Comparison of ENCODE assay signal across 13 cellular contexts in the genomic region with DNA sequence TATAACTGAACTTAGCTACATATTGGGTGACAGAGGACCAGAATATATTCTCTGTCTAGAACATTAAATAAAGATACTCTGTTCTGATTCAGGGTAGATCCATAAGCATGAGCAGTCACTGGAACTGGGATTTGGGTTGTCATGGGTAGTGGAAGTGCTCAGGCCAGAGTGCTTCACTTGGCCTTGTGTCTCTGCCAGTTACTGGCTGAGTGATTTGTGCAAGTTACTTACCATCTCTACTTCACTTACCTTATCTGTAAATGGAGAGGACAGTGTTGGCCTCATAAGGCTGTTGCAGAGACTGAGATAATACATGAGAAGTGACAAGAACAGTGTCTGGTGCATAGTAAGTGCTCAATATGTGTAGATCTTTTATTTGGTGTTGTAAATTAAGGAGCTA. TPM values are rescaled to one million over a fixed set of nuclear protein-coding genes. Genes with fewer than 3 reads are reported as not detected.
A peak's percentile ranks its signal among the peaks of the same experiment; 100 is the strongest.
DNase-seq lines count a peak whose midpoint lies in the region; ATAC-seq and TF ChIP-seq lines count a peak whose summit lies in the region.
"Had no signal": no experiment of that assay in that cellular context is flagged by ENCODE, and none has a peak within 500 bp of the region (broad histone marks: within the 10 kb centered on the region; RNA-seq: fewer than 3 reads in every experiment).

No MANE protein-coding gene starts in this region.

- intact Hi-C loops in A673 (cut with micrococcal nuclease; ENCODE audit: unreplicated experiment) = no loop called here

- H2AFZ ChIP-seq in mesenchymal stem cell (ENCODE audit: low read depth, low read length) = no peak overlapping the region

- H3K36me3 ChIP-seq in A673 (ENCODE audit: insufficient read depth, low read length, poor library complexity, severe bottlenecking) (peaks cover 23% of the 10 kb centered on the region), RWPE2 (ENCODE audit: low read depth) (peaks cover 47% of the 10 kb centered on the region), mesenchymal stem cell (ENCODE audit: control insufficient read depth in 1 of 2, insufficient read depth in 2 of 2, low read depth in 1 of 2, low read length in 2 of 2) (peaks cover 12 to 42% of the 10 kb centered on the region in 2 experiments)

- H2BK12ac ChIP-seq in mesenchymal stem cell (ENCODE audit: low read length in 2 of 2) = peak overlapping the region; percentile 31 to 55

- no peak overlapping the region for H2BK120ac ChIP-seq in mesenchymal stem cell (ENCODE audit: low read depth, low read length)

- H3K27ac ChIP-seq in A673 (ENCODE audit: low read depth, low read length, poor library complexity, severe bottlenecking) = peak overlapping the region; percentile 17
- H3K27ac ChIP-seq in RWPE2 (ENCODE audit: poor library complexity, severe bottlenecking) = peak overlapping the region; percentile 92
- peak overlapping the region; percentile 91 for H3K27ac ChIP-seq in mesenchymal stem cell (ENCODE audit: low read length, poor library complexity, severe bottlenecking)

- H3K14ac ChIP-seq in mesenchymal stem cell (ENCODE audit: low read length in 2 of 2) = no peak overlapping the region

- no peak for ATAC-seq in RWPE2 (ENCODE audit: low read depth)
- ATAC-seq: natural killer cell; sciatic nerve; stimulated activated naive B cell treated with anti-CD40 and anti-IgM and Interleukin-4, amounts not matched to agents 10 μg/mL and 1 μg/mL and 100 μg/mL, for 72 hours had no signal

- TF ChIP-seq CTCF in A673 (conservative IDR thresholded peaks at IDR 0.05; ENCODE audit: low read depth, low read length) = no peak
- TF ChIP-seq CTCF in RWPE2 (IDR thresholded peaks at IDR 0.05; ENCODE audit: poor library complexity, severe bottlenecking) = no peak
- no peak for TF ChIP-seq CTCF in chondrocyte (IDR thresholded peaks at IDR 0.05)

- H3K4me1 Mint-ChIP-seq in chondrocyte (ENCODE audit: low read depth) = peaks cover 73% of the 10 kb centered on the region

- peaks cover 9% of the 10 kb centered on the region for H3K36me3 Mint-ChIP-seq in chondrocyte (ENCODE audit: low read depth)

- H3K79me1 ChIP-seq in mesenchymal stem cell (replicated peaks; ENCODE audit: low read length, poor library complexity, severe bottlenecking) = peaks cover 7% of the 10 kb centered on the region

- H2AK5ac ChIP-seq in mesenchymal stem cell (ENCODE audit: low read length, severe bottlenecking) = peak overlapping the region; percentile 72

- H3K18ac ChIP-seq in mesenchymal stem cell (ENCODE audit: low read depth in 1 of 2, low read length in 2 of 2) = no peak overlapping the region

- H4K91ac ChIP-seq in mesenchymal stem cell (ENCODE audit: low read length) = no peak overlapping the region

- no peak overlapping the region for H3K4me2 ChIP-seq in mesenchymal stem cell (ENCODE audit: low read length, poor library complexity, severe bottlenecking)

- POLR2A ChIA-PET in A673 (lab: Charles Lee; ENCODE audit: low non-redundant PET) = no interaction called here

- H3K27me3 ChIP-seq in A673 (replicated peaks; ENCODE audit: insufficient read depth, low read depth, low read length, poor library complexity) (no peaks in the 10 kb centered on the region), RWPE2 (ENCODE audit: insufficient read depth, poor library complexity, severe bottlenecking) (no peaks in the 10 kb centered on the region), mesenchymal stem cell (ENCODE audit: control insufficient read depth in 1 of 2, insufficient read depth in 1 of 2, low read length in 2 of 2) (no peaks in the 10 kb centered on the region)

- H3K4me3 ChIP-seq in A673 (ENCODE audit: low read depth, low read length, poor library complexity, severe bottlenecking) = no peak overlapping the region
- H3K4me3 ChIP-seq in RWPE2 (ENCODE audit: severe bottlenecking) = no peak overlapping the region
- H3K4me3 ChIP-seq in mesenchymal stem cell (ENCODE audit: insufficient read depth in 1 of 2, low read depth in 1 of 2, low read length in 2 of 2) = peak overlapping the region in 1 of 2 experiments; percentile 8

- no peak overlapping the region for H4K8ac ChIP-seq in mesenchymal stem cell (ENCODE audit: low read length)

- no peak overlapping the region for H2BK5ac ChIP-seq in mesenchymal stem cell (ENCODE audit: low read depth, low read length, poor library complexity, severe bottlenecking)

- no peaks in the 10 kb centered on the region for H3K9me3 Mint-ChIP-seq in chondrocyte (ENCODE audit: low read depth)
- H3K9me3 Mint-ChIP-seq: activated B cell treated with CpG ODN at 0.5 μM for 24 hours; natural killer cell; stimulated activated naive B cell treated with anti-CD40 and anti-IgM and Interleukin-4, amounts not matched to agents 10 μg/mL and 1 μg/mL and 100 μg/mL, for 72 hours had no signal

- no peak overlapping the region for H3K4ac ChIP-seq in mesenchymal stem cell (ENCODE audit: low read depth in 1 of 2, low read length in 2 of 2)

- H3K9me3 ChIP-seq in A673 (ENCODE audit: low read depth, low read length, poor library complexity, severe bottlenecking) (no peaks in the 10 kb centered on the region), RWPE2 (ENCODE audit: severe bottlenecking) (no peaks in the 10 kb centered on the region), mesenchymal stem cell (ENCODE audit: control insufficient read depth, low read length) (no peaks in the 10 kb centered on the region)

- no peak overlapping the region for H3K23ac ChIP-seq in mesenchymal stem cell (ENCODE audit: low read length in 2 of 2)

- BruUV-seq in A673 (replicated peaks; lab: Mats Ljungman, UMichigan) = no TSS peak

- H3K4me1 ChIP-seq in A673 (ENCODE audit: insufficient read depth, low read length, poor library complexity, severe bottlenecking) (peaks cover 14% of the 10 kb centered on the region), RWPE2 (ENCODE audit: insufficient read depth, poor library complexity, severe bottlenecking) (peaks cover 56% of the 10 kb centered on the region), mesenchymal stem cell (ENCODE audit: control insufficient read depth, insufficient read depth, low read depth, low read length) (peaks cover 13% of the 10 kb centered on the region)

- H3K4me3 Mint-ChIP-seq in chondrocyte (ENCODE audit: unreplicated experiment) = no peak overlapping the region
- H3K4me3 Mint-ChIP-seq: activated B cell treated with CpG ODN at 0.5 μM for 24 hours; natural killer cell; stimulated activated naive B cell treated with anti-CD40 and anti-IgM and Interleukin-4, amounts not matched to agents 10 μg/mL and 1 μg/mL and 100 μg/mL, for 72 hours had no signal

- DNase-seq in A673 (ENCODE audit: low spot score) (no peak), RWPE2 (ENCODE audit: low spot score) (no peak), chondrocyte (ENCODE audit: low spot score) (no peak), mesenchymal stem cell (no peak), Kasumi-1 (lab: John Stamatoyannopoulos, UW) (no peak), NCI-H2081 treated with DMSO at 0.1 percent for 48 hours (lab: John Stamatoyannopoulos, UW) (no peak), NCI-H146 (lab: John Stamatoyannopoulos, UW) (no peak), NCI-H1417 (lab: John Stamatoyannopoulos, UW) (no peak)
- DNase-seq: activated B cell treated with CpG ODN at 0.5 μM for 24 hours; activated naive CD4-positive, alpha-beta T cell; natural killer cell; stimulated activated naive B cell treated with anti-CD40 and anti-IgM and Interleukin-4, amounts not matched to agents 10 μg/mL and 1 μg/mL and 100 μg/mL, for 72 hours had no signal

- H3K27me3 Mint-ChIP-seq in chondrocyte (ENCODE audit: low read depth) = no peaks in the 10 kb centered on the region
- H3K27me3 Mint-ChIP-seq: activated B cell treated with CpG ODN at 0.5 μM for 24 hours; stimulated activated naive B cell treated with anti-CD40 and anti-IgM and Interleukin-4, amounts not matched to agents 10 μg/mL and 1 μg/mL and 100 μg/mL, for 72 hours had no signal

- H2BK15ac ChIP-seq in mesenchymal stem cell (ENCODE audit: low read depth, poor library complexity, severe bottlenecking) = no peak overlapping the region

- CTCF ChIA-PET in A673 (lab: Charles Lee) = no interaction called here

- peak overlapping the region; percentile 92 for H3K27ac Mint-ChIP-seq in chondrocyte (ENCODE audit: unreplicated experiment)
- H3K27ac Mint-ChIP-seq: activated B cell treated with CpG ODN at 0.5 μM for 24 hours; stimulated activated naive B cell treated with anti-CD40 and anti-IgM and Interleukin-4, amounts not matched to agents 10 μg/mL and 1 μg/mL and 100 μg/mL, for 72 hours had no signal

- H3K9ac ChIP-seq in mesenchymal stem cell (ENCODE audit: low read length) = peak overlapping the region; percentile 6

RNA-seq across cellular contexts. Expression of gene ATXN10, which starts 17.6 kb away (rescaled TPM):
- 271 and 294 TPM in 2 replicates for total RNA-seq in A673 (2021)
- total RNA-seq in chondrocyte = 113 to 146 TPM (median 117 TPM) in 3 replicates
- 56.6 TPM for polyA plus RNA-seq in mesenchymal stem cell (2013, experiment 1 of 2)
- polyA plus RNA-seq in mesenchymal stem cell (2013, experiment 2 of 2) = 60.4 TPM

Comparison
In these comparisons a context has a peak if more than half of its experiments do, and no peak if none do; other contexts are left out.
1. H3K27ac ChIP-seq: peak in every context shown above with its lines; median percentile 92 in RWPE2; 91 in mesenchymal stem cell; 17 in A673.